ENCODE assay signal across 7 cellular contexts in genomic region chr16:87519170-87519569, GRCh38. TPM values are rescaled to one million over a fixed set of nuclear protein-coding genes. Genes with fewer than 3 reads are reported as not detected.
A peak's percentile ranks its signal among the peaks of the same experiment; 100 is the strongest.
DNase-seq lines count a peak whose midpoint lies in the region; ATAC-seq, FAIRE-seq and TF ChIP-seq lines count a peak whose summit lies in the region.
"Not testable (repeated sequence)": the region's sequence is repeated elsewhere in the genome, so short reads cannot be mapped to it uniquely, and the experiment has no call there.

No MANE protein-coding gene starts in this region.

- SMC1A ChIA-PET in GM12878 (lab: Charles Lee; ENCODE audit: uncharacterized antibody, unreplicated experiment): not testable (repeated sequence)

- not testable (repeated sequence) for H3K9ac ChIP-seq in PC-3 (ENCODE audit: low read length); GM12878 (ENCODE audit: control insufficient read depth, insufficient read depth, low read length); fibroblast of lung (ENCODE audit: insufficient read depth, low read length)

- H3K27me3 Mint-ChIP-seq in neural crest cell (ENCODE audit: low read depth): not testable (repeated sequence)

- not testable (repeated sequence) for TF ChIP-seq POLR2A in GM12878 (IDR thresholded peaks at IDR 0.05; ENCODE audit: low read depth, low read length)

- not testable (repeated sequence) for H3K4me3 Mint-ChIP-seq in neural crest cell; stimulated activated effector memory CD8-positive, alpha-beta T cell treated with anti-CD3 and anti-CD28 coated beads, Interleukin-12 subunit alpha, Interleukin-12 subunit beta, amount 100 ng/mL, for 72 hours

- 0% methylated on average over 4 of the region's 4 CpGs for WGBS in GM12878 (ENCODE audit: insufficient coverage, insufficient replicate concordance, low lambda C conversion rate, missing lambda C conversion rate)

- not testable (repeated sequence) for H2AFZ ChIP-seq in PC-3 (ENCODE audit: low read length); GM12878 (ENCODE audit: control insufficient read depth, low read depth, low read length); fibroblast of lung (ENCODE audit: low read length)

- in situ Hi-C loops in GM12878 (cut with MboI): not testable (repeated sequence)

- TF ChIP-seq CTCF in PC-3 (conservative IDR thresholded peaks at IDR 0.05; ENCODE audit: low read depth, low read length); GM12878 (IDR thresholded peaks at IDR 0.05 in 2 of 3, conservative IDR thresholded peaks at IDR 0.05 in 1 of 3; ENCODE audit: control insufficient read depth in 2 of 3, extremely low read depth in 1 of 3, insufficient read depth in 1 of 3, low read depth in 3 of 3, low read length in 3 of 3); fibroblast of lung (conservative IDR thresholded peaks at IDR 0.05 in 1 of 2, IDR thresholded peaks at IDR 0.05 in 1 of 2; ENCODE audit: low read depth in 1 of 2, low read length in 2 of 2); neural crest cell (conservative IDR thresholded peaks at IDR 0.05): not testable (repeated sequence)

- H3K9me3 Mint-ChIP-seq in neural crest cell; stimulated activated effector memory CD8-positive, alpha-beta T cell treated with anti-CD3 and anti-CD28 coated beads, Interleukin-12 subunit alpha, Interleukin-12 subunit beta, amount 100 ng/mL, for 72 hours: not testable (repeated sequence)

- peak; percentile 8; the same call in 1 of the 2 replicates for ATAC-seq in PC-3
- ATAC-seq in GM12878; stimulated activated effector memory CD8-positive, alpha-beta T cell treated with anti-CD3 and anti-CD28 coated beads, Interleukin-12 subunit alpha, Interleukin-12 subunit beta, amount 100 ng/mL, for 72 hours: not testable (repeated sequence)

- TF ChIP-seq EP300 in GM12878 (IDR thresholded peaks at IDR 0.05; ENCODE audit: borderline replicate concordance in 1 of 2, control insufficient read depth in 1 of 2, low read depth in 2 of 2, low read length in 2 of 2): not testable (repeated sequence)

- CTCF ChIA-PET in PC-3 (lab: Charles Lee): interaction anchor here (1.2 kb wide), 1 partner anchor 54 kb away, joined by 3 read pairs; no protein-coding TSS in a partner anchor
- CTCF ChIA-PET in GM12878 (lab: Yijun Ruan, JAX): not testable (repeated sequence)

- peak overlapping the region; percentile 78 for H3K27ac Mint-ChIP-seq in neural crest cell (ENCODE audit: unreplicated experiment)
- peak overlapping the region; percentile 40 for H3K27ac Mint-ChIP-seq in stimulated activated effector memory CD8-positive, alpha-beta T cell treated with anti-CD3 and anti-CD28 coated beads, Interleukin-12 subunit alpha, Interleukin-12 subunit beta, amount 100 ng/mL, for 72 hours

- not testable (repeated sequence) for H4K20me1 ChIP-seq in PC-3 (ENCODE audit: low read length); GM12878 (ENCODE audit: control insufficient read depth, insufficient read depth); fibroblast of lung (ENCODE audit: control insufficient read depth, extremely low read depth, insufficient read depth, low read length)

- RAD21 ChIA-PET in GM12878 (lab: Charles Lee; ENCODE audit: unreplicated experiment): not testable (repeated sequence)

- not testable (repeated sequence) for H3K36me3 ChIP-seq in PC-3 (ENCODE audit: low read depth, low read length); GM12878 (ENCODE audit: control insufficient read depth in 2 of 2, insufficient read depth in 2 of 2, low read length in 1 of 2); fibroblast of lung (ENCODE audit: control insufficient read depth, insufficient read depth, low read length)

- H3K4me1 ChIP-seq in PC-3 (ENCODE audit: insufficient read depth, low read length) (peaks cover 13% of the 10 kb centered on the region), fibroblast of lung (ENCODE audit: control insufficient read depth, extremely low read depth, insufficient read depth, low read length) (peaks cover 10% of the 10 kb centered on the region)
- H3K4me1 ChIP-seq in GM12878 (ENCODE audit: control insufficient read depth, insufficient read depth, low read length): not testable (repeated sequence)

- FAIRE-seq in GM12878 (lab: Jason Lieb, UNC): peak; percentile 41

- not testable (repeated sequence) for H3K9me3 ChIP-seq in PC-3 (ENCODE audit: low read length); GM12878 (replicated peaks; ENCODE audit: control insufficient read depth, insufficient read depth, low read length); fibroblast of lung (ENCODE audit: control insufficient read depth, insufficient read depth, low read depth, low read length)

- not testable (repeated sequence) for BruUV-seq in PC-3 (replicated peaks; lab: Mats Ljungman, UMichigan); GM12878 (replicated peaks; lab: Mats Ljungman, UMichigan)

- H3K27me3 ChIP-seq in PC-3 (ENCODE audit: low read length); GM12878 (replicated peaks in 1 of 2; ENCODE audit: control insufficient read depth in 2 of 2, insufficient read depth in 2 of 2, low read length in 1 of 2); fibroblast of lung (ENCODE audit: control insufficient read depth, insufficient read depth, low read length): not testable (repeated sequence)

- H3K4me2 ChIP-seq in PC-3 (ENCODE audit: low read length) (peak overlapping the region; percentile 11; the same call in 1 of the 2 replicates), fibroblast of lung (ENCODE audit: extremely low read depth, insufficient read depth, low read length) (peak overlapping the region; percentile 80)
- H3K4me2 ChIP-seq in GM12878 (ENCODE audit: control insufficient read depth, insufficient read depth): not testable (repeated sequence)

- DNase-seq in EH (ENCODE audit: low read depth): peak; percentile 72
- not testable (repeated sequence) for DNase-seq in PC-3; GM12878 (ENCODE audit: low read depth, low spot score); fibroblast of lung (ENCODE audit: low read depth in 2 of 2); neural crest cell (ENCODE audit: low read depth, low spot score); stimulated activated effector memory CD8-positive, alpha-beta T cell treated with anti-CD3 and anti-CD28 coated beads, Interleukin-12 subunit alpha, Interleukin-12 subunit beta, amount 100 ng/mL, for 72 hours (ENCODE audit: low spot score in 2 of 2)
- DNase-seq in iPS-NIHi7 (ENCODE audit: extremely low spot score): peak; percentile 31

- not testable (repeated sequence) for TF ChIP-seq RAD21 in GM12878 (IDR thresholded peaks at IDR 0.05; ENCODE audit: insufficient read depth, low read depth, low read length)

- not testable (repeated sequence) for H3K9me2 ChIP-seq in PC-3 (replicated peaks; ENCODE audit: low read length)

- H3K27ac ChIP-seq in PC-3 (ENCODE audit: low read length); GM12878 (ENCODE audit: control insufficient read depth, insufficient read depth): not testable (repeated sequence)
- peak overlapping the region; percentile 27 for H3K27ac ChIP-seq in fibroblast of lung (ENCODE audit: insufficient read depth, low read length)

- not testable (repeated sequence) for H3K4me1 Mint-ChIP-seq in neural crest cell
- peaks cover 12% of the 10 kb centered on the region for H3K4me1 Mint-ChIP-seq in stimulated activated effector memory CD8-positive, alpha-beta T cell treated with anti-CD3 and anti-CD28 coated beads, Interleukin-12 subunit alpha, Interleukin-12 subunit beta, amount 100 ng/mL, for 72 hours

- not testable (repeated sequence) for H3K4me3 ChIP-seq in PC-3 (ENCODE audit: low read length); GM12878; fibroblast of lung (replicated peaks in 1 of 4; ENCODE audit: control extremely low read depth in 1 of 4, insufficient read depth in 1 of 4, low read depth in 3 of 4, low read length in 4 of 4)

- H3K36me3 Mint-ChIP-seq in neural crest cell (ENCODE audit: low read depth); stimulated activated effector memory CD8-positive, alpha-beta T cell treated with anti-CD3 and anti-CD28 coated beads, Interleukin-12 subunit alpha, Interleukin-12 subunit beta, amount 100 ng/mL, for 72 hours: not testable (repeated sequence)

- not testable (repeated sequence) for H3F3A ChIP-seq in PC-3 (ENCODE audit: low read length, unreplicated experiment)

- POLR2A ChIA-PET in PC-3 (lab: Charles Lee; ENCODE audit: unreplicated experiment): interaction anchor here (0.7 kb wide), 1 partner anchor 20 kb away, joined by 4 read pairs; no protein-coding TSS in a partner anchor
- POLR2A ChIA-PET in GM12878 (lab: Charles Lee): not testable (repeated sequence)

- intact Hi-C loops in PC-3 (cut with micrococcal nuclease); GM12878 (cut with micrococcal nuclease; ENCODE audit: unreplicated experiment): not testable (repeated sequence)

- H3K79me2 ChIP-seq in PC-3 (ENCODE audit: low read length); GM12878 (ENCODE audit: control insufficient read depth, insufficient read depth, low read length); fibroblast of lung (ENCODE audit: control insufficient read depth, insufficient read depth, low read length): not testable (repeated sequence)

RNA-seq across cellular contexts. Expression of gene ZCCHC14, which starts 26.3 kb away (rescaled TPM):
- total RNA-seq in PC-3 (2014; rRNA removed) (5.3 and 11.5 TPM in 2 replicates), GM12878 (2014; rRNA removed) (under 0.01 TPM in 1 of 2 replicates, not detected in the other), GM12878 (2014; rRNA removed; fragmentation: Illumina TruSeq; extraction: Trizol) (not detected in 2 replicates), GM12878 (2021) (0.15 and 0.16 TPM in 2 replicates), fibroblast of lung (15.4 and 16.3 TPM in 2 replicates), neural crest cell (45.5 and 46.9 TPM in 2 replicates)
- 0.06 TPM in 1 of 2 replicates, not detected in the other for total RNA-seq in GM12878 (2013; cell fraction: nucleolus; rRNA removed)
- polyA plus RNA-seq in GM12878 (2011; ENCODE audit: low read depth): 0.09 TPM
- polyA plus RNA-seq in GM12878 (2011; rRNA removed) (0.26 and 0.27 TPM in 2 replicates), GM12878 (2014; fragmentation: Illumina TruSeq; extraction: Trizol) (0.03 and 0.08 TPM in 2 replicates), GM12878 (2014; fragmentation: Nextera tagmentation; extraction: Ambion mirVana) (under 1 TPM; 0.02 TPM), GM12878 (2014; rRNA removed) (0.05 and 0.06 TPM in 2 replicates), GM12878 (2016; fragmentation: Nextera tagmentation; extraction: Ambion mirVana) (under 1 TPM in 1 of 2 experiments, not detected in 1; 0.14 TPM), fibroblast of lung (6.4 and 8.6 TPM in 2 replicates)
- 0.30 and 0.42 TPM in 2 replicates for polyA plus RNA-seq in GM12878 (2011; cell fraction: cytosol; rRNA removed)
- polyA plus RNA-seq in GM12878 (2011; cell fraction: nucleus; rRNA removed): 3.0 and 3.4 TPM in 2 replicates
- polyA plus RNA-seq in GM12878 (2012): 0.17 and 0.23 TPM in 2 replicates
- polyA minus RNA-seq in GM12878 (2011; rRNA and poly(A)+ RNA removed): 0.51 and 0.67 TPM in 2 replicates
- polyA minus RNA-seq in GM12878 (2011; cell fraction: cytosol; rRNA and poly(A)+ RNA removed): 0.62 and 0.94 TPM in 2 replicates
- 0.36 and 1.7 TPM in 2 replicates for polyA minus RNA-seq in GM12878 (2011; cell fraction: nucleus; rRNA and poly(A)+ RNA removed)
- polyA plus RNA-seq in fibroblast of lung (2012): 12.6 and 13.5 TPM in 2 replicates
- polyA minus RNA-seq in fibroblast of lung (ENCODE audit: low replicate concordance): 19.5 and 24.6 TPM in 2 replicates
